ENCODE assay signal across 2 cellular contexts in genomic region chr2:177726853-177727465, GRCh38.
TF ChIP-seq lines count a peak whose summit lies in the region.

No MANE protein-coding gene starts in this region.

TF ChIP-seq in K562, 482 proteins besides CTCF, POLR2A, EP300 and RAD21 (continues in another document):
- TF ChIP-seq CBX8 (IDR thresholded peaks at IDR 0.05; ENCODE audit: borderline replicate concordance, extremely low read depth, low read depth, low read length, poor library complexity, severe bottlenecking) (no peak), TEAD4 (IDR thresholded peaks at IDR 0.05; ENCODE audit: low read length) (peak; percentile 73), TEAD4 (CRISPR knock-in tag; IDR thresholded peaks at IDR 0.05; ENCODE audit: borderline replicate concordance) (no peak), RFX5 (IDR thresholded peaks at IDR 0.05; ENCODE audit: low read depth, low read length) (no peak), RBFOX2 (IDR thresholded peaks at IDR 0.05; ENCODE audit: low read depth, low read length) (no peak), YBX1 (IDR thresholded peaks at IDR 0.05) (no peak), HMG20A (CRISPR knock-in tag; conservative IDR thresholded peaks at IDR 0.05) (no peak), ZNF609 (CRISPR knock-in tag; IDR thresholded peaks at IDR 0.05; ENCODE audit: borderline replicate concordance) (no peak), NONO (IDR thresholded peaks at IDR 0.05; ENCODE audit: low read depth in 2 of 2, low read length in 1 of 2) (no peak), TAL1 (IDR thresholded peaks at IDR 0.05) (peak; percentile 38; the same call in 1 of the 2 replicates), SETDB1 (IDR thresholded peaks at IDR 0.05; ENCODE audit: low read length) (no peak), DPF2 (IDR thresholded peaks at IDR 0.05) (no peak), ZNF589 (CRISPR knock-in tag; IDR thresholded peaks at IDR 0.05; ENCODE audit: low read depth) (peak; percentile 26; the same call in 1 of the 2 replicates), ZNF766 (CRISPR knock-in tag; conservative IDR thresholded peaks at IDR 0.05) (peak; percentile 73; the same call in 1 of the 2 replicates), NCOA6 (IDR thresholded peaks at IDR 0.05) (no peak), USF1 (CRISPR knock-in tag; IDR thresholded peaks at IDR 0.05) (no peak), ZNF778 (CRISPR knock-in tag; IDR thresholded peaks at IDR 0.05) (no peak), BRF2 (IDR thresholded peaks at IDR 0.05; ENCODE audit: borderline replicate concordance, insufficient read depth, insufficient read length) (no peak), ZHX1 (conservative IDR thresholded peaks at IDR 0.05; ENCODE audit: low read length) (no peak), ZNF740 (CRISPR knock-in tag; IDR thresholded peaks at IDR 0.05) (no peak), ZNF740 (tag; IDR thresholded peaks at IDR 0.05) (peak in 1 of 2 experiments; percentile 0; a peak in 1 of 4 replicates)

TF ChIP-seq in endothelial cell of umbilical vein, 7 proteins besides CTCF, POLR2A, EP300 and RAD21:
- TF ChIP-seq FOS (IDR thresholded peaks at IDR 0.05; ENCODE audit: borderline replicate concordance, insufficient read depth, low read length) (no peak), JUN (IDR thresholded peaks at IDR 0.05; ENCODE audit: borderline replicate concordance, insufficient read depth, insufficient read length, low read depth) (no peak), MAX (IDR thresholded peaks at IDR 0.05; ENCODE audit: insufficient read depth, insufficient read length) (no peak), EZH2 (IDR thresholded peaks at IDR 0.05; ENCODE audit: borderline replicate concordance, low read depth, low read length, severe bottlenecking) (no peak), MYC (IDR thresholded peaks at IDR 0.05; ENCODE audit: low read depth, low read length) (no peak), GATA2 (IDR thresholded peaks at IDR 0.05; ENCODE audit: insufficient read depth, insufficient read length, low read depth, low read length) (no peak), POLR2AphosphoS5 (IDR thresholded peaks at IDR 0.05; ENCODE audit: insufficient read depth, low read depth, low read length) (no peak)
TF ChIP-seq in endothelial cell of umbilical vein: peak in this region for 0.
